ENCODE assay signal across 16 cellular contexts in the genomic region with DNA sequence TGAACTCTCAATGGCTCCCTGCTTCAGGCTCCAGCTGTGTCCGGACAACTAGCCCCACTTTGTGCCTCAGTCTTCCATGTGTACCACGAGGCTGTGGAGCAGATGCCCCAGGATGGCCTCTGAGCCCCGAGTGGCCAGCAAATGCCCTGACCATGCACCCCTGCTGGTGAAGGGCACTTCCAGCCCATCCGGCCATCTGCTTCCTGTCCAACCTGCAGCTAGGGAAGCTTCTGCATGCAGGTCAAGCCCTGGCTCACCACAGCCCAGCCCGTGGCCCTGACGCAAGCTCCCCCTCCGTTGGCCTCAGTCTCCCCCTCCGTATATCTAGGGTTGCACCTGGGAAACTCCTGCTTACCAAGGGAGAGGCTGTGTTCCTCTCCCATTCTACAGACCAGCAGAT. TPM values are rescaled to one million over a fixed set of nuclear protein-coding genes. Genes with fewer than 3 reads are reported as not detected.
DNase-seq lines count a peak whose midpoint lies in the region; ATAC-seq and TF ChIP-seq lines count a peak whose summit lies in the region.
"Had no signal": no experiment of that assay in that cellular context is flagged by ENCODE, and none has a peak within 500 bp of the region (broad histone marks: within the 10 kb centered on the region; RNA-seq: fewer than 3 reads in every experiment).

No MANE protein-coding gene starts in this region.

- TF ChIP-seq POLR2A in suprapubic skin (IDR thresholded peaks at IDR 0.05), result no peak

- TF ChIP-seq CTCF in RWPE1 (conservative IDR thresholded peaks at IDR 0.05; ENCODE audit: low read depth) (no peak), lower lobe of right lung (IDR thresholded peaks at IDR 0.05) (no peak), suprapubic skin (IDR thresholded peaks at IDR 0.05) (no peak), mesothelial cell of epicardium (IDR thresholded peaks at IDR 0.05; ENCODE audit: unreplicated experiment) (no peak)

- H3K36me3 ChIP-seq in duodenal mucosa (ENCODE audit: control insufficient read depth in 1 of 2, insufficient read depth in 2 of 2, low read length in 2 of 2) (peaks cover 0 to 9% of the 10 kb centered on the region in 2 donors), lower lobe of right lung (peaks cover 18% of the 10 kb centered on the region), suprapubic skin (peaks cover 16% of the 10 kb centered on the region)

- no peaks in the 10 kb centered on the region for H3K27me3 Mint-ChIP-seq in mesothelial cell of epicardium (ENCODE audit: low read depth)
- H3K27me3 Mint-ChIP-seq: IgD-negative memory B cell had no signal

- DNase-seq in RWPE1 (ENCODE audit: low spot score), result no peak
- no peak for DNase-seq in lower lobe of right lung
- DNase-seq in suprapubic skin (ENCODE audit: low spot score in 2 of 2), result peak in 1 of 2 donors; percentile 78
- no peak for DNase-seq in occipital lobe (lab: John Stamatoyannopoulos, UW)
- no peak for DNase-seq in mesothelial cell of epicardium (ENCODE audit: low spot score in 2 of 2, unreplicated experiment in 2 of 2)
- DNase-seq in NCI-H1694 (lab: John Stamatoyannopoulos, UW), result no peak
- DNase-seq in HPDE6-E6E7 (ENCODE audit: extremely low spot score), result no peak
- DNase-seq: activated T-cell treated with anti-CD3 and anti-CD28 coated beads, Interleukin-2, amount 50 U/mL, for 48 hours; NCI-H1436 treated with DMSO at 0.1 percent for 48 hours; nephron progenitor cell; SK-N-SH had no signal

- no peaks in the 10 kb centered on the region for H3K9me3 Mint-ChIP-seq in mesothelial cell of epicardium
- H3K9me3 Mint-ChIP-seq: brain; CD8-positive, alpha-beta T cell; IgD-negative memory B cell; nephron progenitor cell had no signal

- intact Hi-C loops in lower lobe of right lung (cut with DNase I), result no loop called here

- TF ChIP-seq EP300 in suprapubic skin (IDR thresholded peaks at IDR 0.05), result no peak

- H3K4me1 ChIP-seq in duodenal mucosa (ENCODE audit: control insufficient read depth in 1 of 2, insufficient read depth in 2 of 2, low read length in 2 of 2), result peaks cover 55 to 62% of the 10 kb centered on the region in 2 donors
- peaks cover 75% of the 10 kb centered on the region for H3K4me1 ChIP-seq in lower lobe of right lung
- peaks cover 79% of the 10 kb centered on the region for H3K4me1 ChIP-seq in suprapubic skin

- peaks cover 34% of the 10 kb centered on the region for H3K4me1 Mint-ChIP-seq in mesothelial cell of epicardium

- no peak overlapping the region for H3K4me3 ChIP-seq in duodenal mucosa (ENCODE audit: low read depth in 1 of 2, low read length in 2 of 2)
- H3K4me3 ChIP-seq in lower lobe of right lung, result no peak overlapping the region
- no peak overlapping the region for H3K4me3 ChIP-seq in suprapubic skin

- H3K9me3 ChIP-seq in duodenal mucosa (ENCODE audit: control insufficient read depth in 1 of 2, low read length in 2 of 2), result no peaks in the 10 kb centered on the region
- no peaks in the 10 kb centered on the region for H3K9me3 ChIP-seq in lower lobe of right lung
- H3K9me3 ChIP-seq in suprapubic skin, result no peaks in the 10 kb centered on the region
- H3K9me3 ChIP-seq: SK-N-SH had no signal

- H3K27ac Mint-ChIP-seq in mesothelial cell of epicardium, result no peak overlapping the region

- H3K27ac ChIP-seq in RWPE1 (peak overlapping the region; percentile 94), duodenal mucosa (ENCODE audit: low read depth, low read length) (peak overlapping the region; percentile 39), lower lobe of right lung (peak overlapping the region; percentile 67), suprapubic skin (peak overlapping the region; percentile 94)

- no peak overlapping the region for H3K4me3 Mint-ChIP-seq in mesothelial cell of epicardium
- H3K4me3 Mint-ChIP-seq: CD8-positive, alpha-beta T cell; nephron progenitor cell had no signal

- CTCF ChIA-PET in RWPE1 (lab: Yijun Ruan, JAX), result interaction anchor here (1.4 kb wide), 1 partner anchor 9 kb away, joined by 4 read pairs; no protein-coding TSS in a partner anchor

- H3K9ac ChIP-seq in duodenal mucosa (ENCODE audit: low read depth in 1 of 2, low read length in 2 of 2), result peak overlapping the region in 1 of 2 donors; percentile 12
- H3K9ac ChIP-seq: SK-N-SH had no signal

- no peak for ATAC-seq in lower lobe of right lung
- ATAC-seq: CD8-positive, alpha-beta T cell had no signal

- WGBS in suprapubic skin, result 57% methylated on average over 7 of the region's 8 CpGs

- H3K36me3 Mint-ChIP-seq in mesothelial cell of epicardium, result peaks cover 4% of the 10 kb centered on the region
- H3K36me3 Mint-ChIP-seq: IgD-negative memory B cell had no signal

- POLR2A ChIA-PET in RWPE1 (lab: Yijun Ruan, JAX; ENCODE audit: low non-redundant PET), result no interaction called here

- H3K27me3 ChIP-seq in duodenal mucosa (ENCODE audit: control insufficient read depth in 1 of 2, insufficient read depth in 2 of 2, low read length in 2 of 2) (no peaks in the 10 kb centered on the region), lower lobe of right lung (ENCODE audit: low read depth) (no peaks in the 10 kb centered on the region), suprapubic skin (no peaks in the 10 kb centered on the region)

RNA-seq across cellular contexts. Expression of gene NINJ1, which starts 4.8 kb away (rescaled TPM):
- total RNA-seq in lower lobe of right lung (46.6 TPM), suprapubic skin (100 to 1,000 TPM in 3 of 4 donors, 10 to 100 TPM in 1; 88.3 to 158 (median 113) TPM), occipital lobe (7.5 TPM), mesothelial cell of epicardium (33.7 to 35.6 TPM (median 34.7 TPM) in 3 replicates)

RNA-seq across cellular contexts. Expression of gene CARD19, which starts 33.3 kb away (rescaled TPM):
- total RNA-seq in lower lobe of right lung, result 25.6 TPM
- total RNA-seq in suprapubic skin, result 10 to 100 TPM; 43.2 to 63.6 (median 54.3) TPM
- 15.3 TPM for total RNA-seq in occipital lobe
- total RNA-seq in mesothelial cell of epicardium, result 19.4 to 22.6 TPM (median 20.1 TPM) in 3 replicates

RNA-seq across cellular contexts. Expression of gene WNK2, which starts 54.7 kb away (rescaled TPM):
- total RNA-seq in lower lobe of right lung (7.7 TPM), suprapubic skin (10 to 100 TPM; 39.5 to 93.7 (median 45.3) TPM), occipital lobe (16.4 TPM), mesothelial cell of epicardium (57.0 to 66.0 TPM (median 57.5 TPM) in 3 replicates)
- total RNA-seq: fibroblast of lung had no signal

Comparison
In these comparisons a context has a peak if more than half of its experiments do, and no peak if none do; other contexts are left out.
1. H3K27ac ChIP-seq: peak in every context shown above with its lines; median percentile 94 in RWPE1; 94 in suprapubic skin; 67 in lower lobe of right lung; 39 in duodenal mucosa.